In the genomic region with DNA sequence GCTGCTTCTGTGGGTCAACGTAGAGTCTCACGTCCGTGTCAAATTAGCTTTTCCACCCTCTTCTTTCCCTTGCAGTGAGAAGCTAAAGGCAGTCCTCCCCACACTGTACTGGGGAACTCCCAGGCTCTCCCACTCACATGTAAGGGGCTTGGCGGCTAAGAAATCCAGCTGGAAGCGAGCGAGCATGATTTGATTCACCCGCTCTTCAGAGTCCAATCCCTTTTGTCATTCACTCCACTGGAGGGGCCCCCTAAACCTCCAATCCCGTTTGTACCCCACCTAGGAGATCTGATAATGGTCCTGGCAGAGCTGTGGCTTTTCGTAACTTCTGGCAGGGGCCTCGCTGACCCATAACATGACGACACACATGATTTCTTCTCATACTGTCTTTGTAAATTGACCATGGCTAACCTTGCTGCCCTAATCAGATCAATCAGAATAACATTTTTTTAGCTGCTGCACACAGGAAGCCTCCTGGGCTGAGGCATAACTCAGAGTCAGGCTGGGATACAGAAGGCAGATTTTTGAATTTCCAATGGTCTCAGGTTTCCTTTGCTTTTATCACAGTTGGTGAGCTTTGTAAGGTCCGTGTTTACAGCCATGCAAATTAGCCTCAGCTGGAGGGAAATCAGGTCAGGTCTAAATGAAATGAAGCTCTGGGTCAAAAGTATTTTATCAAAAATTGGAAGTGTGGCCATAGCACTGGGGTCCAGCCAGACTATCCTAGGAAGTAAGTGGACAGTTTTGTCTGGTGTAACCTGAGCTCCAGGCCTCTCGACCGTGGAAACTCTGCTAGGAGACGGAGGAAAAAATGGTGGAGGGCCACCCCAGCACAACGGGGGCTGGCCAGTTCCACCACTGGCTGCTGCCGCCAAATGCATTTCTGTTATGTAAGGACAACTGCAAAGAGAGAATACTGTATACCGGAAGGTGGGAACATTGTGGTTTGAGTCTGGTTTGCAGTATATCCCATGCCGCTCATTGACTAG, we compare ENCODE assay signal across 14 cellular contexts.
DNase-seq lines count a peak whose midpoint lies in the region; TF ChIP-seq lines count a peak whose summit lies in the region.
"Had no signal": no experiment of that assay in that cellular context is flagged by ENCODE, and none has a peak within 500 bp of the region (broad histone marks: within the 10 kb centered on the region; RNA-seq: fewer than 3 reads in every experiment).

No MANE protein-coding gene starts in this region.

- H3K4me3 ChIP-seq in HUES64 (ENCODE audit: low read length) = peak overlapping the region; percentile 10
- H3K4me3 ChIP-seq in astrocyte of the cerebellum (ENCODE audit: low read depth, low read length) = no peak overlapping the region
- H3K4me3 ChIP-seq in iPS-20b (ENCODE audit: low read length) = peak overlapping the region; percentile 57
- H3K4me3 ChIP-seq: adrenal gland had no signal

- H3K9ac ChIP-seq in HUES64 (ENCODE audit: low read depth, low read length) = peak overlapping the region; percentile 22; the same call in 1 of the 2 replicates
- H3K9ac ChIP-seq in iPS-20b (ENCODE audit: low read depth, low read length) = peak overlapping the region; percentile 3; the same call in 1 of the 2 replicates

- intact Hi-C loops in activated T-helper 1 cell treated with anti-CD3 and anti-CD28 coated beads, Interleukin-12 subunit alpha, Interleukin-12 subunit beta, Interleukin-2, Interleukin-4 antibody, amounts not matched to agents 30 ng/mL and 10 ng/mL and 1 ng/mL, durations not matched to agents 14 hours and 24 hours and 36 hours (cut with micrococcal nuclease) = no loop called here

- 38% methylated on average over 19 of the region's 19 CpGs for WGBS in HUES64

- DNase-seq in astrocyte of the cerebellum (ENCODE audit: low read depth) = peak; percentile 72
- peak; percentile 74 for DNase-seq in renal cortical epithelial cell (ENCODE audit: low read depth)
- DNase-seq in GM10248 (ENCODE audit: extremely low spot score) = no peak
- DNase-seq in activated CD4-positive, alpha-beta T cell treated with anti-CD3 and anti-CD28 coated beads, Interleukin-2, amount 50 U/mL, for 48 hours = no peak
- no peak for DNase-seq in activated T-helper 1 cell treated with anti-CD3 and anti-CD28 coated beads, Interleukin-12 subunit alpha, Interleukin-12 subunit beta, Interleukin-2, Interleukin-4 antibody, amounts not matched to agents 30 ng/mL and 10 ng/mL and 1 ng/mL, durations not matched to agents 14 hours and 24 hours and 36 hours (ENCODE audit: low spot score)
- DNase-seq: activated CD4-positive, CD25-positive, alpha-beta regulatory T cell treated with anti-CD3 and anti-CD28 coated beads, Interleukin-2, amount 50 U/mL, for 72 hours; activated T-cell treated with anti-CD3 and anti-CD28 coated beads, Interleukin-2, amount 50 U/mL, for 1 hour; adrenal gland; KBM-7; NCI-H146 had no signal

- H3K4me1 ChIP-seq in HUES64 (ENCODE audit: insufficient read depth, low read length) (peaks cover 26% of the 10 kb centered on the region), iPS-20b (ENCODE audit: insufficient read depth, low read length) (peaks cover 24% of the 10 kb centered on the region)
- H3K4me1 ChIP-seq: adrenal gland had no signal

- H3K27ac ChIP-seq in HUES64 (ENCODE audit: low read depth, low read length) (peak overlapping the region; percentile 58; the same call in 1 of the 2 replicates), iPS-20b (ENCODE audit: low read length) (no peak overlapping the region)
- H3K27ac ChIP-seq: adrenal gland had no signal

- no peaks in the 10 kb centered on the region for H3K36me3 ChIP-seq in HUES64 (ENCODE audit: insufficient read depth, low read length)
- no peaks in the 10 kb centered on the region for H3K36me3 ChIP-seq in iPS-20b (ENCODE audit: insufficient read depth, low read depth, low read length)
- H3K36me3 ChIP-seq: adrenal gland had no signal

- POLR2A ChIA-PET in GM10248 (lab: Yijun Ruan, JAX) = interaction anchor here (1.2 kb wide), 1 partner anchor 109 kb away, joined by 4 read pairs; no protein-coding TSS in a partner anchor

- H3K27ac Mint-ChIP-seq in activated T-helper 1 cell treated with anti-CD3 and anti-CD28 coated beads, Interleukin-12 subunit alpha, Interleukin-12 subunit beta, Interleukin-2, Interleukin-4 antibody, amounts not matched to agents 30 ng/mL and 10 ng/mL and 1 ng/mL, durations not matched to agents 14 hours and 24 hours and 36 hours = no peak overlapping the region
- H3K27ac Mint-ChIP-seq: dendritic cell treated with granulocyte-macrophage colony-stimulating factor and Interleukin-4, amounts not matched to agents 40 ng/mL and 50 ng/mL, for 4 days; natural killer cell treated with Interleukin-12 subunit alpha and Interleukin-12 subunit beta and Interleukin-15 and Interleukin-18, amount 100 ng/mL, for 72 hours had no signal

- no peaks in the 10 kb centered on the region for H3K4me1 Mint-ChIP-seq in activated T-helper 1 cell treated with anti-CD3 and anti-CD28 coated beads, Interleukin-12 subunit alpha, Interleukin-12 subunit beta, Interleukin-2, Interleukin-4 antibody, amounts not matched to agents 30 ng/mL and 10 ng/mL and 1 ng/mL, durations not matched to agents 14 hours and 24 hours and 36 hours (ENCODE audit: low read depth)

- no peaks in the 10 kb centered on the region for H3K36me3 Mint-ChIP-seq in activated T-helper 1 cell treated with anti-CD3 and anti-CD28 coated beads, Interleukin-12 subunit alpha, Interleukin-12 subunit beta, Interleukin-2, Interleukin-4 antibody, amounts not matched to agents 30 ng/mL and 10 ng/mL and 1 ng/mL, durations not matched to agents 14 hours and 24 hours and 36 hours (ENCODE audit: low read depth)
- H3K36me3 Mint-ChIP-seq: natural killer cell treated with Interleukin-12 subunit alpha and Interleukin-12 subunit beta and Interleukin-15 and Interleukin-18, amount 100 ng/mL, for 72 hours had no signal

- H3K27me3 Mint-ChIP-seq in activated T-helper 1 cell treated with anti-CD3 and anti-CD28 coated beads, Interleukin-12 subunit alpha, Interleukin-12 subunit beta, Interleukin-2, Interleukin-4 antibody, amounts not matched to agents 30 ng/mL and 10 ng/mL and 1 ng/mL, durations not matched to agents 14 hours and 24 hours and 36 hours (ENCODE audit: insufficient read depth) = peaks cover 3% of the 10 kb centered on the region
- H3K27me3 Mint-ChIP-seq: dendritic cell treated with granulocyte-macrophage colony-stimulating factor and Interleukin-4, amounts not matched to agents 40 ng/mL and 50 ng/mL, for 4 days had no signal

- H3K9me3 ChIP-seq in HUES64 (ENCODE audit: insufficient read depth, low read depth, low read length) (no peaks in the 10 kb centered on the region; the same call in 1 of the 2 replicates), iPS-20b (ENCODE audit: insufficient read depth, low read depth, low read length) (no peaks in the 10 kb centered on the region; the same call in 1 of the 2 replicates)
- H3K9me3 ChIP-seq: adrenal gland had no signal

- no peaks in the 10 kb centered on the region for H3K9me3 Mint-ChIP-seq in activated T-helper 1 cell treated with anti-CD3 and anti-CD28 coated beads, Interleukin-12 subunit alpha, Interleukin-12 subunit beta, Interleukin-2, Interleukin-4 antibody, amounts not matched to agents 30 ng/mL and 10 ng/mL and 1 ng/mL, durations not matched to agents 14 hours and 24 hours and 36 hours

- in situ Hi-C loops in astrocyte of the cerebellum (cut with HindIII; ENCODE audit: low sequenced_read_pairs) = no loop called here

- H3K4me3 Mint-ChIP-seq in activated T-helper 1 cell treated with anti-CD3 and anti-CD28 coated beads, Interleukin-12 subunit alpha, Interleukin-12 subunit beta, Interleukin-2, Interleukin-4 antibody, amounts not matched to agents 30 ng/mL and 10 ng/mL and 1 ng/mL, durations not matched to agents 14 hours and 24 hours and 36 hours = no peak overlapping the region
- H3K4me3 Mint-ChIP-seq: dendritic cell treated with granulocyte-macrophage colony-stimulating factor and Interleukin-4, amounts not matched to agents 40 ng/mL and 50 ng/mL, for 4 days; natural killer cell treated with Interleukin-12 subunit alpha and Interleukin-12 subunit beta and Interleukin-15 and Interleukin-18, amount 100 ng/mL, for 72 hours had no signal

- CTCF ChIA-PET in GM10248 (lab: Yijun Ruan, JAX) = interaction anchor here (0.8 to 4.6 kb wide), 6 partner anchors 10 to 291 kb away, joined by 3 to 22 read pairs (median 5); no protein-coding TSS in a partner anchor

- no peak for TF ChIP-seq CTCF in astrocyte of the cerebellum (IDR thresholded peaks at IDR 0.05; ENCODE audit: low read depth, low read length, missing control alignments)
- no peak for TF ChIP-seq CTCF in GM10248 (IDR thresholded peaks at IDR 0.05; ENCODE audit: control extremely low read depth, extremely low read depth, low read depth, missing control alignments)

- H3K27me3 ChIP-seq in HUES64 (ENCODE audit: insufficient read depth, low read length) (no peaks in the 10 kb centered on the region), iPS-20b (ENCODE audit: insufficient read depth, low read length) (no peaks in the 10 kb centered on the region; the same call in 1 of the 2 replicates)
- H3K27me3 ChIP-seq: adrenal gland had no signal

Comparison
In these comparisons a context has a peak if more than half of its experiments do, and no peak if none do; other contexts are left out.
1. DNase-seq: peak in astrocyte of the cerebellum (single experiment) and renal cortical epithelial cell (single experiment); none in GM10248 (single experiment), activated CD4-positive, alpha-beta T cell treated with anti-CD3 and anti-CD28 coated beads, Interleukin-2, amount 50 U/mL, for 48 hours (0 of 2) and activated T-helper 1 cell treated with anti-CD3 and anti-CD28 coated beads, Interleukin-12 subunit alpha, Interleukin-12 subunit beta, Interleukin-2, Interleukin-4 antibody, amounts not matched to agents 30 ng/mL and 10 ng/mL and 1 ng/mL, durations not matched to agents 14 hours and 24 hours and 36 hours (single experiment).